In the genomic region with DNA sequence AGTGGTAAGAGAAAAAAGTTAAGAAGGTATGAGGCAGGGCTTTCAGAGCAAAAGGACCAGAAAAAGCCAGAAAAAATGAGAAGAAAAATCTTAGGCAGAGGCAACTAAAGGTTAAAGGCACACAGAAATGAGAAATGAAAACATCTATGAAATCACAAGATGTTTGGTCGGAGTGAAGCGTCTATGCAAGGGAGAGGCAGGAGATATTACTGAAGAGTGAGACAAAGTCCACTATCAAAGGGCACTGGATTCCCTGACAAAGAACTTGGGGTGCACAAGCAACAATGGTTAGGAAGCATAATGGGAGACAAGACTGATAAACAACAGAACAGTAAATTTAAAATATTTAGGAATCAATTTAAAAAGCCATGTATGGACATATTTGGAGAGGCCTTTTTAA, we compare ENCODE assay signal across 28 cellular contexts. TPM values are rescaled to one million over a fixed set of nuclear protein-coding genes. Genes with fewer than 3 reads are reported as not detected.
"Had no signal": no experiment of that assay in that cellular context is flagged by ENCODE, and none has a peak within 500 bp of the region (broad histone marks: within the 10 kb centered on the region; RNA-seq: fewer than 3 reads in every experiment).

No MANE protein-coding gene starts in this region.

- H3K27ac ChIP-seq: breast epithelium, esophagus muscularis mucosa, foreskin keratinocyte, neural progenitor cell, skin epidermis, thoracic aorta, WERI-Rb-1 had no signal

- H3K27me3 Mint-ChIP-seq: activated naive CD4-positive, alpha-beta T cell treated with anti-CD3 and anti-CD28 coated beads, Interleukin-2, amount 10 ng/mL, durations not matched to agents 7 days and 5 days; dendritic cell treated with granulocyte-macrophage colony-stimulating factor and Interleukin-4, amounts not matched to agents 40 ng/mL and 50 ng/mL, for 4 days; naive thymus-derived CD8-positive, alpha-beta T cell; stimulated activated naive CD8-positive, alpha-beta T cell treated with anti-CD3 and anti-CD28 coated beads, Interleukin-15, Interleukin-2, amounts not matched to agents 100 ng/mL and 50 ng/mL, for 24 hours; T-helper 17 cell had no signal

- ATAC-seq: foreskin keratinocyte; naive thymus-derived CD8-positive, alpha-beta T cell; sciatic nerve; stimulated activated effector memory CD8-positive, alpha-beta T cell treated with anti-CD3 and anti-CD28 coated beads, Interleukin-12 subunit alpha, Interleukin-12 subunit beta, amount 100 ng/mL, for 72 hours; T-helper 17 cell had no signal

- H3K27me3 ChIP-seq: breast epithelium, esophagus muscularis mucosa, foreskin keratinocyte, neural progenitor cell had no signal

- H2AFZ ChIP-seq: neural progenitor cell had no signal

- H3K9me3 Mint-ChIP-seq: activated naive CD4-positive, alpha-beta T cell treated with anti-CD3 and anti-CD28 coated beads, Interleukin-2, amount 10 ng/mL, durations not matched to agents 7 days and 5 days; activated T-helper 1 cell treated with anti-CD3 and anti-CD28 coated beads, Interleukin-12 subunit alpha, Interleukin-12 subunit beta, Interleukin-2, Interleukin-4 antibody, amounts not matched to agents 30 ng/mL and 10 ng/mL and 1 ng/mL, durations not matched to agents 14 hours and 24 hours and 36 hours; dendritic cell treated with granulocyte-macrophage colony-stimulating factor and Interleukin-4, amounts not matched to agents 40 ng/mL and 50 ng/mL, for 4 days; endodermal cell; naive thymus-derived CD8-positive, alpha-beta T cell; neural progenitor cell; stimulated activated effector memory CD8-positive, alpha-beta T cell treated with anti-CD3 and anti-CD28 coated beads, Interleukin-12 subunit alpha, Interleukin-12 subunit beta, amount 100 ng/mL, for 72 hours; stimulated activated naive CD8-positive, alpha-beta T cell treated with anti-CD3 and anti-CD28 coated beads, Interleukin-15, Interleukin-2, amounts not matched to agents 100 ng/mL and 50 ng/mL, for 24 hours had no signal

- H3K4me1 Mint-ChIP-seq: activated naive CD4-positive, alpha-beta T cell treated with anti-CD3 and anti-CD28 coated beads, Interleukin-2, amount 10 ng/mL, durations not matched to agents 7 days and 5 days; endodermal cell; neural progenitor cell had no signal

- H3K4me2 ChIP-seq: neural progenitor cell had no signal

- H3K4me3 ChIP-seq: breast epithelium, esophagus muscularis mucosa, neural progenitor cell, skin epidermis, thoracic aorta had no signal

- DNase-seq: activated CD4-positive, alpha-beta T cell treated with anti-CD3 and anti-CD28 coated beads, Interleukin-2, amount 50 U/mL, for 1 hour; activated CD4-positive, CD25-positive, alpha-beta regulatory T cell treated with anti-CD3 and anti-CD28 coated beads, Interleukin-2, amount 50 U/mL, for 72 hours; activated CD8-positive, alpha-beta memory T cell treated with anti-CD3 and anti-CD28 coated beads for 24 hours; activated effector memory CD4-positive, alpha-beta T cell treated with anti-CD3 and anti-CD28 coated beads, Interleukin-2, amount 50 U/mL, for 16 hours; activated naive CD4-positive, alpha-beta T cell treated with anti-CD3 and anti-CD28 coated beads, Interleukin-2, amount 10 ng/mL, durations not matched to agents 7 days and 5 days; amniotic stem cell; central memory CD4-positive, alpha-beta T cell; endodermal cell; foreskin keratinocyte; islet precursor cell; naive thymus-derived CD8-positive, alpha-beta T cell; stimulated activated CD4-positive, alpha-beta T cell treated with anti-CD3 and anti-CD28 coated beads, Interleukin-4, amount 100 ng/mL, for 24 hours; SW 1271; T-helper 17 cell; T1000; trophoblast cell; WERI-Rb-1 had no signal

- H3K9me3 ChIP-seq: breast epithelium, esophagus muscularis mucosa, thoracic aorta had no signal

- H3K4me3 Mint-ChIP-seq: activated naive CD4-positive, alpha-beta T cell treated with anti-CD3 and anti-CD28 coated beads, Interleukin-2, amount 10 ng/mL, durations not matched to agents 7 days and 5 days; activated T-helper 1 cell treated with anti-CD3 and anti-CD28 coated beads, Interleukin-12 subunit alpha, Interleukin-12 subunit beta, Interleukin-2, Interleukin-4 antibody, amounts not matched to agents 30 ng/mL and 10 ng/mL and 1 ng/mL, durations not matched to agents 14 hours and 24 hours and 36 hours; dendritic cell treated with granulocyte-macrophage colony-stimulating factor and Interleukin-4, amounts not matched to agents 40 ng/mL and 50 ng/mL, for 4 days; endodermal cell; naive thymus-derived CD8-positive, alpha-beta T cell; neural progenitor cell; stimulated activated effector memory CD8-positive, alpha-beta T cell treated with anti-CD3 and anti-CD28 coated beads, Interleukin-12 subunit alpha, Interleukin-12 subunit beta, amount 100 ng/mL, for 72 hours; stimulated activated naive CD8-positive, alpha-beta T cell treated with anti-CD3 and anti-CD28 coated beads, Interleukin-15, Interleukin-2, amounts not matched to agents 100 ng/mL and 50 ng/mL, for 24 hours; T-helper 17 cell had no signal

- H3K4me1 ChIP-seq: breast epithelium, foreskin keratinocyte, neural progenitor cell had no signal

- H3K27ac Mint-ChIP-seq: activated naive CD4-positive, alpha-beta T cell treated with anti-CD3 and anti-CD28 coated beads, Interleukin-2, amount 10 ng/mL, durations not matched to agents 7 days and 5 days; activated T-helper 1 cell treated with anti-CD3 and anti-CD28 coated beads, Interleukin-12 subunit alpha, Interleukin-12 subunit beta, Interleukin-2, Interleukin-4 antibody, amounts not matched to agents 30 ng/mL and 10 ng/mL and 1 ng/mL, durations not matched to agents 14 hours and 24 hours and 36 hours; dendritic cell treated with granulocyte-macrophage colony-stimulating factor and Interleukin-4, amounts not matched to agents 40 ng/mL and 50 ng/mL, for 4 days; endodermal cell; naive thymus-derived CD8-positive, alpha-beta T cell; neural progenitor cell; stimulated activated effector memory CD8-positive, alpha-beta T cell treated with anti-CD3 and anti-CD28 coated beads, Interleukin-12 subunit alpha, Interleukin-12 subunit beta, amount 100 ng/mL, for 72 hours; stimulated activated naive CD8-positive, alpha-beta T cell treated with anti-CD3 and anti-CD28 coated beads, Interleukin-15, Interleukin-2, amounts not matched to agents 100 ng/mL and 50 ng/mL, for 24 hours; T-helper 17 cell had no signal

RNA-seq across cellular contexts. Expression of gene FBLL1, which starts 33.2 kb away (rescaled TPM):
- total RNA-seq: foreskin keratinocyte; naive thymus-derived CD8-positive, alpha-beta T cell; subcutaneous adipose tissue; T-helper 17 cell; thoracic aorta had no signal
